Comparison of ENCODE assay signal across 17 cellular contexts in genomic region chr5:174354571-174354970, GRCh38.
"Had no signal": no experiment of that assay in that cellular context is flagged by ENCODE, and none has a peak within 500 bp of the region (broad histone marks: within the 10 kb centered on the region; RNA-seq: fewer than 3 reads in every experiment).

No MANE protein-coding gene starts in this region.

- H3K79me2 ChIP-seq: parathyroid adenoma had no signal

- H3K27me3 ChIP-seq: gastroesophageal sphincter, stomach, vagina had no signal

- H3K36me3 ChIP-seq: gastroesophageal sphincter, stomach, vagina, WERI-Rb-1 had no signal

- H3K4me1 ChIP-seq: gastroesophageal sphincter, parathyroid adenoma, stomach, vagina had no signal

- ATAC-seq: activated CD4-positive, alpha-beta T cell treated with anti-CD3 and anti-CD28 coated beads for 36 hours; activated CD8-positive, alpha-beta T cell treated with anti-CD3 and anti-CD28 coated beads for 36 hours; activated naive CD8-positive, alpha-beta T cell treated with anti-CD3 and anti-CD28 coated beads, Interleukin-2, amount 50 U/mL, for 24 hours had no signal

- H3K4me3 ChIP-seq: coronary artery, gastroesophageal sphincter, stomach, vagina had no signal

- H2AFZ ChIP-seq: parathyroid adenoma had no signal

- H3K27ac ChIP-seq: gastroesophageal sphincter, parathyroid adenoma, stomach, vagina, WERI-Rb-1 had no signal

- H3K9ac ChIP-seq: parathyroid adenoma had no signal

- DNase-seq: activated CD4-positive, alpha-beta T cell treated with anti-CD3 and anti-CD28 coated beads for 36 hours; activated CD8-positive, alpha-beta memory T cell treated with anti-CD3 and anti-CD28 coated beads, Interleukin-2, amount 50 U/mL, for 4 hours; activated CD8-positive, alpha-beta T cell treated with anti-CD3 and anti-CD28 coated beads for 36 hours; activated naive CD4-positive, alpha-beta T cell; activated naive CD8-positive, alpha-beta T cell treated with anti-CD3 and anti-CD28 coated beads, Interleukin-2, amount 50 U/mL, for 24 hours; central memory CD4-positive, alpha-beta T cell; effector CD4-positive, alpha-beta T cell; retina; stimulated activated CD4-positive, alpha-beta T cell treated with anti-CD3 and anti-CD28 coated beads, Interleukin-15, amount 100 ng/mL, for 24 hours; stimulated activated CD4-positive, alpha-beta T cell treated with anti-CD3 and anti-CD28 coated beads, Interleukin-4, amount 100 ng/mL, for 4 hours; stomach; T-helper 9 cell; WERI-Rb-1 had no signal

- H3K9me3 ChIP-seq: gastroesophageal sphincter, stomach, vagina had no signal
